ENCODE assay signal across 8 cellular contexts in the genomic region with DNA sequence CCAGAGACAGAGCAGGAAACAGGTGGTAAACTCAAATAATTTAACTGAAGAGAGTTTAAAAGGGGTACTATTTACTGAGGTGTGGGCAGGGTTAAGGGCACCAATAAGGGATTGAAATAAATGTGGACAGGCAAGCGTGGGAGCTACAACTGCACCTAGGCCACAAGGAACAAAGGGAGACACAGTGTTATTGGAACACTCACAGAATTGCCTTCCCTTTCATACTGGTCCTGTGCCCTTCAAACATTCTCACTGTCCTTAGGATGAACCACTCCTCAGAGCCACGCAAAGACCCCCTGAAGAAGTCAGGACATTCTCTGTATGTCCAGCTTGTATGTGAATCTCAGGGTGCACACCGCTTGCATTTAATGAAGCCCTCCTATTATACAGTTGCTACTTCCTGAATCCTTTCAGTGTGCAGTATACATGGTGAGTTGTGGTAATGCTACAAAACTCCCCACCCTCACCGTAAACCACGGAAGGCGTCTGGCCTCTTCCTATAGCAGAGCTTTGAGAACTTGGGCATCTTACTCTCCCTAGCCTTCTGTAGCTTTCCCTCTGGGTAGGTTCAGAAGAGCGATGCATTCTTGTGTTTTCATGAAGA. TPM values are rescaled to one million over a fixed set of nuclear protein-coding genes. Genes with fewer than 3 reads are reported as not detected.
A peak's percentile ranks its signal among the peaks of the same experiment; 100 is the strongest.
DNase-seq lines count a peak whose midpoint lies in the region; ATAC-seq and TF ChIP-seq lines count a peak whose summit lies in the region.

No MANE protein-coding gene starts in this region.

- WGBS in spleen, 5 donors: 26 to 40% (median 27%) methylated on average over 7 of the region's 7 CpGs

- H3K27me3 ChIP-seq in spleen (replicated peaks in 1 of 7): no peaks in the 10 kb centered on the region

- H3K36me3 ChIP-seq in spleen: no peaks in the 10 kb centered on the region

- intact Hi-C loops in spleen (cut with DNase I; ENCODE audit: low total_unique reads): no loop called here

- peak overlapping the region; percentile 67 to 94 (median 84) for H3K27ac ChIP-seq in spleen

- H3K9me3 ChIP-seq in spleen: no peaks in the 10 kb centered on the region

- peak; percentile 81 for ATAC-seq in GM21390 (IDR thresholded peaks at IDR 0.05; ENCODE audit: unreplicated experiment)

- H3K4me1 ChIP-seq in spleen: peaks cover 5 to 58% (median 50%) of the 10 kb centered on the region in 6 donors

- TF ChIP-seq POLR2A in spleen (IDR thresholded peaks at IDR 0.05): no peak

- DNase-seq in CD1c-positive myeloid dendritic cell (ENCODE audit: extremely low spot score) (peak; percentile 60), KG1 (lab: John Stamatoyannopoulos, UW) (peak; percentile 53), spleen (no peak), NCI-H2081 (lab: John Stamatoyannopoulos, UW) (no peak), H4 (ENCODE audit: low spot score) (no peak), islet precursor cell (no peak)
- DNase-seq in activated T-cell treated with anti-CD3 and anti-CD28 coated beads, Interleukin-2, amount 50 U/mL, for 48 hours: peak; percentile 69 to 70

- peak in 1 of 11 experiments; percentile 12 for TF ChIP-seq CTCF in spleen (IDR thresholded peaks at IDR 0.05 in 8 of 11, conservative IDR thresholded peaks at IDR 0.05 in 3 of 11)

- H3K4me3 ChIP-seq in spleen: peak overlapping the region in 2 of 8 donors; percentile 1 to 41

RNA-seq across cellular contexts. Expression of gene MRPL1, which starts 9.6 kb away (rescaled TPM):
- 10 to 100 TPM; 14.4 to 32.8 (median 23.6) TPM for total RNA-seq in spleen
- polyA plus RNA-seq in spleen: 10 to 100 TPM; 42.6 to 53.7 (median 44.9) TPM
- 33.2 and 38.5 TPM in 2 replicates for total RNA-seq in H4 (2014; rRNA removed; shearing (Covaris generic))

RNA-seq across cellular contexts. Expression of gene CNOT6L, which starts 33.8 kb away (rescaled TPM):
- total RNA-seq in spleen: 100 to 1,000 TPM in 4 of 7 donors, 10 to 100 TPM in 3; 60.2 to 122 (median 110) TPM
- 10 to 100 TPM in 1 of 3 donors, 1 to 10 TPM in 2; 7.0 to 10.6 (median 9.6) TPM for polyA plus RNA-seq in spleen
- total RNA-seq in H4 (2014; rRNA removed; shearing (Covaris generic)): 4.3 and 5.6 TPM in 2 replicates

Comparison
In these comparisons a context has a peak if more than half of its experiments do, and no peak if none do; other contexts are left out.
1. DNase-seq: peak in CD1c-positive myeloid dendritic cell (single experiment), KG1 (single experiment) and activated T-cell treated with anti-CD3 and anti-CD28 coated beads, Interleukin-2, amount 50 U/mL, for 48 hours (2 of 2); none in spleen (single experiment), NCI-H2081 (0 of 2), H4 (single experiment) and islet precursor cell (single experiment).